2 cellular contexts compared by ENCODE assay signal in the genomic region with DNA sequence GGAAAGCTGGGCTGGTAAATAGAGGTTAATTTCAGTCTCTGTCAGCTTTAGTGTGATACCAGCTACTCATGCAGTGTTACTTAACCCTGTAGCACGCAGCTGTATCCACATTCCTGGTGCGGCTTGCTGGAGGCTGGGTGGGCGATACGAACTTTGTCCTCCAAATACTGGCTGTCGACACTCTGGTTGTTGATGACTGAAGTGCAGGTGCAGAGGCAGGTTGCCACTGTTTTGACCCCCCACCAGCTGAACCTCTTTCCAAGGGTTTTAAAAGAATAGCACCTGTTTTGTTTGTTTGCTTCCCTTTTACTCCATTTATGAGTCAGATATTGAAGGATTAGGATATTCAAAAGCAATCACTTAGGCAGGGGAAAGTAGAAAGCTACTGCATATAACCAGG.
TF ChIP-seq lines count a peak whose summit lies in the region.

No MANE protein-coding gene starts in this region.

TF ChIP-seq in HepG2, 621 proteins besides CTCF, POLR2A, EP300 and RAD21 (continues in another document):
- TF ChIP-seq KMT2B (CRISPR knock-in tag; IDR thresholded peaks at IDR 0.05), result peak; percentile 53; the same call in 1 of the 2 replicates
- peak; percentile 25; the same call in 1 of the 2 replicates for TF ChIP-seq GABPB1 (CRISPR knock-in tag; IDR thresholded peaks at IDR 0.05)
- TF ChIP-seq, protein P1, sequence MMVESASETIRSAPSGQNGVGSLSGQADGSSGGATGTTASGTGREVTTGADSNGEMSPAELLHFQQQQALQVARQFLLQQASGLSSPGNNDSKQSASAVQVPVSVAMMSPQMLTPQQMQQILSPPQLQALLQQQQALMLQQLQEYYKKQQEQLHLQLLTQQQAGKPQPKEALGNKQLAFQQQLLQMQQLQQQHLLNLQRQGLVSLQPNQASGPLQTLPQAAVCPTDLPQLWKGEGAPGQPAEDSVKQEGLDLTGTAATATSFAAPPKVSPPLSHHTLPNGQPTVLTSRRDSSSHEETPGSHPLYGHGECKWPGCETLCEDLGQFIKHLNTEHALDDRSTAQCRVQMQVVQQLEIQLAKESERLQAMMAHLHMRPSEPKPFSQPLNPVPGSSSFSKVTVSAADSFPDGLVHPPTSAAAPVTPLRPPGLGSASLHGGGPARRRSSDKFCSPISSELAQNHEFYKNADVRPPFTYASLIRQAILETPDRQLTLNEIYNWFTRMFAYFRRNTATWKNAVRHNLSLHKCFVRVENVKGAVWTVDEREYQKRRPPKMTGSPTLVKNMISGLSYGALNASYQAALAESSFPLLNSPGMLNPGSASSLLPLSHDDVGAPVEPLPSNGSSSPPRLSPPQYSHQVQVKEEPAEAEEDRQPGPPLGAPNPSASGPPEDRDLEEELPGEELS (CRISPR knock-in tag; IDR thresholded peaks at IDR 0.05), result peak; percentile 63; the same call in 1 of the 2 replicates
- TF ChIP-seq NCOR1 (IDR thresholded peaks at IDR 0.05; ENCODE audit: borderline replicate concordance, low read length), result peak; percentile 55
- TF ChIP-seq, protein P2, sequence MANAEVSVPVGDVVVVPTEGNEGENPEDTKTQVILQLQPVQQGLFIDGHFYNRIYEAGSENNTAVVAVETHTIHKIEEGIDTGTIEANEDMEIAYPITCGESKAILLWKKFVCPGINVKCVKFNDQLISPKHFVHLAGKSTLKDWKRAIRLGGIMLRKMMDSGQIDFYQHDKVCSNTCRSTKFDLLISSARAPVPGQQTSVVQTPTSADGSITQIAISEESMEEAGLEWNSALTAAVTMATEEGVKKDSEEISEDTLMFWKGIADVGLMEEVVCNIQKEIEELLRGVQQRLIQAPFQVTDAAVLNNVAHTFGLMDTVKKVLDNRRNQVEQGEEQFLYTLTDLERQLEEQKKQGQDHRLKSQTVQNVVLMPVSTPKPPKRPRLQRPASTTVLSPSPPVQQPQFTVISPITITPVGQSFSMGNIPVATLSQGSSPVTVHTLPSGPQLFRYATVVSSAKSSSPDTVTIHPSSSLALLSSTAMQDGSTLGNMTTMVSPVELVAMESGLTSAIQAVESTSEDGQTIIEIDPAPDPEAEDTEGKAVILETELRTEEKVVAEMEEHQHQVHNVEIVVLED (CRISPR knock-in tag; IDR thresholded peaks at IDR 0.05; ENCODE audit: borderline replicate concordance), result peak; percentile 49; the same call in 1 of the 2 replicates
- peak; percentile 70; the same call in 1 of the 2 replicates for TF ChIP-seq FOXK1 (CRISPR knock-in tag; IDR thresholded peaks at IDR 0.05; ENCODE audit: borderline replicate concordance, low read depth)
- 0 out of 2 replicates have a peak, but pooled peaks have one; percentile 28 for TF ChIP-seq ZFP36L1 (CRISPR knock-in tag; IDR thresholded peaks at IDR 0.05)
- TF ChIP-seq ZNF83 (CRISPR knock-in tag; IDR thresholded peaks at IDR 0.05; ENCODE audit: borderline replicate concordance), result no peak
- TF ChIP-seq, protein P3, sequence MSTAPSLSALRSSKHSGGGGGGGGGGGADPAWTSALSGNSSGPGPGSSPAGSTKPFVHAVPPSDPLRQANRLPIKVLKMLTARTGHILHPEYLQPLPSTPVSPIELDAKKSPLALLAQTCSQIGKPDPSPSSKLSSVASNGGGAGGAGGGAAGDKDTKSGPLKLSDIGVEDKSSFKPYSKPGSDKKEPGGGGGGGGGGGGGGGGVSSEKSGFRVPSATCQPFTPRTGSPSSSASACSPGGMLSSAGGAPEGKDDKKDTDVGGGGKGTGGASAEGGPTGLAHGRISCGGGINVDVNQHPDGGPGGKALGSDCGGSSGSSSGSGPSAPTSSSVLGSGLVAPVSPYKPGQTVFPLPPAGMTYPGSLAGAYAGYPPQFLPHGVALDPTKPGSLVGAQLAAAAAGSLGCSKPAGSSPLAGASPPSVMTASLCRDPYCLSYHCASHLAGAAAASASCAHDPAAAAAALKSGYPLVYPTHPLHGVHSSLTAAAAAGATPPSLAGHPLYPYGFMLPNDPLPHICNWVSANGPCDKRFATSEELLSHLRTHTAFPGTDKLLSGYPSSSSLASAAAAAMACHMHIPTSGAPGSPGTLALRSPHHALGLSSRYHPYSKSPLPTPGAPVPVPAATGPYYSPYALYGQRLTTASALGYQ (CRISPR knock-in tag; IDR thresholded peaks at IDR 0.05), result no peak
- TF ChIP-seq TEAD2 (CRISPR knock-in tag; IDR thresholded peaks at IDR 0.05), result no peak
- 0 out of 2 replicates have a peak, but pooled peaks have one; percentile 41 for TF ChIP-seq ZNF264 (CRISPR knock-in tag; IDR thresholded peaks at IDR 0.05)
- TF ChIP-seq SNAI1 (CRISPR knock-in tag; IDR thresholded peaks at IDR 0.05; ENCODE audit: borderline replicate concordance), result no peak
- peak; percentile 57; the same call in 1 of the 2 replicates for TF ChIP-seq CCDC6 (CRISPR knock-in tag; IDR thresholded peaks at IDR 0.05)
- peak; percentile 59; the same call in 1 of the 2 replicates for TF ChIP-seq MYC (CRISPR knock-in tag; IDR thresholded peaks at IDR 0.05; ENCODE audit: borderline replicate concordance)
- peak; percentile 65; the same call in 1 of the 2 replicates for TF ChIP-seq FOXJ3 (CRISPR knock-in tag; IDR thresholded peaks at IDR 0.05; ENCODE audit: borderline replicate concordance)
- TF ChIP-seq MTA3 (CRISPR knock-in tag; IDR thresholded peaks at IDR 0.05), result no peak
- TF ChIP-seq RARA (CRISPR knock-in tag; IDR thresholded peaks at IDR 0.05), result peak; percentile 78
- no peak for TF ChIP-seq SIX4 (CRISPR knock-in tag; IDR thresholded peaks at IDR 0.05)
- TF ChIP-seq, protein P4, sequence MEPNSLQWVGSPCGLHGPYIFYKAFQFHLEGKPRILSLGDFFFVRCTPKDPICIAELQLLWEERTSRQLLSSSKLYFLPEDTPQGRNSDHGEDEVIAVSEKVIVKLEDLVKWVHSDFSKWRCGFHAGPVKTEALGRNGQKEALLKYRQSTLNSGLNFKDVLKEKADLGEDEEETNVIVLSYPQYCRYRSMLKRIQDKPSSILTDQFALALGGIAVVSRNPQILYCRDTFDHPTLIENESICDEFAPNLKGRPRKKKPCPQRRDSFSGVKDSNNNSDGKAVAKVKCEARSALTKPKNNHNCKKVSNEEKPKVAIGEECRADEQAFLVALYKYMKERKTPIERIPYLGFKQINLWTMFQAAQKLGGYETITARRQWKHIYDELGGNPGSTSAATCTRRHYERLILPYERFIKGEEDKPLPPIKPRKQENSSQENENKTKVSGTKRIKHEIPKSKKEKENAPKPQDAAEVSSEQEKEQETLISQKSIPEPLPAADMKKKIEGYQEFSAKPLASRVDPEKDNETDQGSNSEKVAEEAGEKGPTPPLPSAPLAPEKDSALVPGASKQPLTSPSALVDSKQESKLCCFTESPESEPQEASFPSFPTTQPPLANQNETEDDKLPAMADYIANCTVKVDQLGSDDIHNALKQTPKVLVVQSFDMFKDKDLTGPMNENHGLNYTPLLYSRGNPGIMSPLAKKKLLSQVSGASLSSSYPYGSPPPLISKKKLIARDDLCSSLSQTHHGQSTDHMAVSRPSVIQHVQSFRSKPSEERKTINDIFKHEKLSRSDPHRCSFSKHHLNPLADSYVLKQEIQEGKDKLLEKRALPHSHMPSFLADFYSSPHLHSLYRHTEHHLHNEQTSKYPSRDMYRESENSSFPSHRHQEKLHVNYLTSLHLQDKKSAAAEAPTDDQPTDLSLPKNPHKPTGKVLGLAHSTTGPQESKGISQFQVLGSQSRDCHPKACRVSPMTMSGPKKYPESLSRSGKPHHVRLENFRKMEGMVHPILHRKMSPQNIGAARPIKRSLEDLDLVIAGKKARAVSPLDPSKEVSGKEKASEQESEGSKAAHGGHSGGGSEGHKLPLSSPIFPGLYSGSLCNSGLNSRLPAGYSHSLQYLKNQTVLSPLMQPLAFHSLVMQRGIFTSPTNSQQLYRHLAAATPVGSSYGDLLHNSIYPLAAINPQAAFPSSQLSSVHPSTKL (CRISPR knock-in tag; IDR thresholded peaks at IDR 0.05), result peak; percentile 87
- TF ChIP-seq ZNF12 (CRISPR knock-in tag; IDR thresholded peaks at IDR 0.05), result peak; percentile 67; the same call in 1 of the 2 replicates

TF ChIP-seq in SK-N-SH, 30 proteins besides CTCF, POLR2A, EP300 and RAD21:
- TF ChIP-seq CHD2 (IDR thresholded peaks at IDR 0.05; ENCODE audit: low read length, partially characterized antibody) (no peak), YY1 (IDR thresholded peaks at IDR 0.05; ENCODE audit: low read depth) (no peak), SMC3 (IDR thresholded peaks at IDR 0.05; ENCODE audit: low read depth, low read length) (no peak), RFX5 (IDR thresholded peaks at IDR 0.05; ENCODE audit: low read length) (no peak)
- TF ChIP-seq, protein P5, sequence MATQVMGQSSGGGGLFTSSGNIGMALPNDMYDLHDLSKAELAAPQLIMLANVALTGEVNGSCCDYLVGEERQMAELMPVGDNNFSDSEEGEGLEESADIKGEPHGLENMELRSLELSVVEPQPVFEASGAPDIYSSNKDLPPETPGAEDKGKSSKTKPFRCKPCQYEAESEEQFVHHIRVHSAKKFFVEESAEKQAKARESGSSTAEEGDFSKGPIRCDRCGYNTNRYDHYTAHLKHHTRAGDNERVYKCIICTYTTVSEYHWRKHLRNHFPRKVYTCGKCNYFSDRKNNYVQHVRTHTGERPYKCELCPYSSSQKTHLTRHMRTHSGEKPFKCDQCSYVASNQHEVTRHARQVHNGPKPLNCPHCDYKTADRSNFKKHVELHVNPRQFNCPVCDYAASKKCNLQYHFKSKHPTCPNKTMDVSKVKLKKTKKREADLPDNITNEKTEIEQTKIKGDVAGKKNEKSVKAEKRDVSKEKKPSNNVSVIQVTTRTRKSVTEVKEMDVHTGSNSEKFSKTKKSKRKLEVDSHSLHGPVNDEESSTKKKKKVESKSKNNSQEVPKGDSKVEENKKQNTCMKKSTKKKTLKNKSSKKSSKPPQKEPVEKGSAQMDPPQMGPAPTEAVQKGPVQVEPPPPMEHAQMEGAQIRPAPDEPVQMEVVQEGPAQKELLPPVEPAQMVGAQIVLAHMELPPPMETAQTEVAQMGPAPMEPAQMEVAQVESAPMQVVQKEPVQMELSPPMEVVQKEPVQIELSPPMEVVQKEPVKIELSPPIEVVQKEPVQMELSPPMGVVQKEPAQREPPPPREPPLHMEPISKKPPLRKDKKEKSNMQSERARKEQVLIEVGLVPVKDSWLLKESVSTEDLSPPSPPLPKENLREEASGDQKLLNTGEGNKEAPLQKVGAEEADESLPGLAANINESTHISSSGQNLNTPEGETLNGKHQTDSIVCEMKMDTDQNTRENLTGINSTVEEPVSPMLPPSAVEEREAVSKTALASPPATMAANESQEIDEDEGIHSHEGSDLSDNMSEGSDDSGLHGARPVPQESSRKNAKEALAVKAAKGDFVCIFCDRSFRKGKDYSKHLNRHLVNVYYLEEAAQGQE (IDR thresholded peaks at IDR 0.05; ENCODE audit: low read depth, low read length), result no peak
- TF ChIP-seq, protein P6, sequence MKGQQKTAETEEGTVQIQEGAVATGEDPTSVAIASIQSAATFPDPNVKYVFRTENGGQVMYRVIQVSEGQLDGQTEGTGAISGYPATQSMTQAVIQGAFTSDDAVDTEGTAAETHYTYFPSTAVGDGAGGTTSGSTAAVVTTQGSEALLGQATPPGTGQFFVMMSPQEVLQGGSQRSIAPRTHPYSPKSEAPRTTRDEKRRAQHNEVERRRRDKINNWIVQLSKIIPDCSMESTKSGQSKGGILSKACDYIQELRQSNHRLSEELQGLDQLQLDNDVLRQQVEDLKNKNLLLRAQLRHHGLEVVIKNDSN (IDR thresholded peaks at IDR 0.05; ENCODE audit: borderline replicate concordance, low read depth), result no peak
